Comparison of ENCODE assay signal across 10 cellular contexts in the genomic region with DNA sequence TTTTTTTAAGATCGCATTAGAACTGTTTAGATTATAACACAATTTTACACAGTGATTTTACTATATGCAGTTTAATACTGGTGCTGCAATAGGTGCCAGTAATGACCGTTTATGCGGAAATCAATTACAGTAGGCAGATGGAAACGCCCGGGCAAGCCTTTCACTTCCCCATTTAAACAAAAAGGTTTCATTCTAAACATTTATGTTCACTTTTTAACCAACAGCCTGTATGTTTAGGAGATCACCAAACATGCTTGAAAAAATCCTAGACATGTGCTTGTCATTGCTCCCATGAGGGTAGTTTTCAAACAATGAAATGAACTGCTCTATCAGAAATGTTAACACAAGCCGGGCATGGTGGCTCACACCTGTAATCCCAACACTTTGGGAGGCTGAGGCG. TPM values are rescaled to one million over a fixed set of nuclear protein-coding genes. Genes with fewer than 3 reads are reported as not detected.
DNase-seq lines count a peak whose midpoint lies in the region; ATAC-seq and TF ChIP-seq lines count a peak whose summit lies in the region.
"Had no signal": no experiment of that assay in that cellular context is flagged by ENCODE, and none has a peak within 500 bp of the region (broad histone marks: within the 10 kb centered on the region; RNA-seq: fewer than 3 reads in every experiment).

No MANE protein-coding gene starts in this region.

- H3K4me3 ChIP-seq in endodermal cell (ENCODE audit: low read length): peak overlapping the region; percentile 63
- H3K4me3 ChIP-seq: prostate gland, tibial artery had no signal

- no peak for DNase-seq in activated CD4-positive, alpha-beta T cell treated with anti-CD3 and anti-CD28 coated beads, Interleukin-2, amount 10 ng/mL, durations not matched to agents 7 days and 5 days
- DNase-seq in activated CD4-positive, alpha-beta T cell treated with anti-CD3 and anti-CD28 coated beads for 48 hours: no peak
- DNase-seq in NOMO-1 treated with DMSO at 0.1 percent for 48 hours (lab: John Stamatoyannopoulos, UW; ENCODE audit: unreplicated experiment): peak; percentile 91
- no peak for DNase-seq in endodermal cell
- no peak for DNase-seq in stimulated activated effector memory CD8-positive, alpha-beta T cell treated with anti-CD3 and anti-CD28 coated beads, Interleukin-12 subunit alpha, Interleukin-12 subunit beta, amount 100 ng/mL, for 72 hours (ENCODE audit: low spot score in 2 of 2)
- no peak for DNase-seq in NCI-H774 (lab: John Stamatoyannopoulos, UW)
- no peak for DNase-seq in kidney tubule cell (ENCODE audit: low spot score)
- DNase-seq in SW 1271 (lab: John Stamatoyannopoulos, UW): no peak
- DNase-seq: tibial artery had no signal

- peaks cover 37% of the 10 kb centered on the region for H3K36me3 Mint-ChIP-seq in activated CD4-positive, alpha-beta T cell treated with anti-CD3 and anti-CD28 coated beads, Interleukin-2, amount 10 ng/mL, durations not matched to agents 7 days and 5 days (ENCODE audit: low read depth)
- H3K36me3 Mint-ChIP-seq in endodermal cell (ENCODE audit: low read depth): peaks cover 42% of the 10 kb centered on the region
- peaks cover 67% of the 10 kb centered on the region for H3K36me3 Mint-ChIP-seq in stimulated activated effector memory CD8-positive, alpha-beta T cell treated with anti-CD3 and anti-CD28 coated beads, Interleukin-12 subunit alpha, Interleukin-12 subunit beta, amount 100 ng/mL, for 72 hours

- no peak for ATAC-seq in stimulated activated effector memory CD8-positive, alpha-beta T cell treated with anti-CD3 and anti-CD28 coated beads, Interleukin-12 subunit alpha, Interleukin-12 subunit beta, amount 100 ng/mL, for 72 hours

- POLR2A ChIA-PET in activated CD4-positive, alpha-beta T cell treated with anti-CD3 and anti-CD28 coated beads, Interleukin-2, amount 10 ng/mL, durations not matched to agents 7 days and 5 days (lab: Charles Lee): no interaction called here

- no peaks in the 10 kb centered on the region for H3K9me3 ChIP-seq in endodermal cell (ENCODE audit: control insufficient read depth, low read length)
- H3K9me3 ChIP-seq: prostate gland, tibial artery had no signal

- H3K36me3 ChIP-seq in endodermal cell (ENCODE audit: control insufficient read depth, insufficient read depth, low read length): peaks cover 55% of the 10 kb centered on the region
- H3K36me3 ChIP-seq: prostate gland had no signal

- peak overlapping the region; percentile 55 for H3K4me3 Mint-ChIP-seq in activated CD4-positive, alpha-beta T cell treated with anti-CD3 and anti-CD28 coated beads, Interleukin-2, amount 10 ng/mL, durations not matched to agents 7 days and 5 days
- H3K4me3 Mint-ChIP-seq in endodermal cell: no peak overlapping the region
- H3K4me3 Mint-ChIP-seq in stimulated activated effector memory CD8-positive, alpha-beta T cell treated with anti-CD3 and anti-CD28 coated beads, Interleukin-12 subunit alpha, Interleukin-12 subunit beta, amount 100 ng/mL, for 72 hours: peak overlapping the region; percentile 76

- no peak overlapping the region for H3K9ac ChIP-seq in endodermal cell (ENCODE audit: extremely low read depth, low read length, poor library complexity, severe bottlenecking)

- no peak for TF ChIP-seq CTCF in endodermal cell (conservative IDR thresholded peaks at IDR 0.05)

- peaks cover 52% of the 10 kb centered on the region for H3K4me1 Mint-ChIP-seq in activated CD4-positive, alpha-beta T cell treated with anti-CD3 and anti-CD28 coated beads, Interleukin-2, amount 10 ng/mL, durations not matched to agents 7 days and 5 days
- H3K4me1 Mint-ChIP-seq in endodermal cell: peaks cover 15% of the 10 kb centered on the region
- H3K4me1 Mint-ChIP-seq in stimulated activated effector memory CD8-positive, alpha-beta T cell treated with anti-CD3 and anti-CD28 coated beads, Interleukin-12 subunit alpha, Interleukin-12 subunit beta, amount 100 ng/mL, for 72 hours: peaks cover 27% of the 10 kb centered on the region

- no peak overlapping the region for H3K27ac ChIP-seq in endodermal cell (ENCODE audit: low read depth, low read length)
- H3K27ac ChIP-seq: prostate gland, tibial artery had no signal

- H3K27me3 ChIP-seq in endodermal cell (ENCODE audit: control insufficient read depth, insufficient read depth, low read length, poor library complexity, severe bottlenecking): no peaks in the 10 kb centered on the region
- H3K27me3 ChIP-seq: tibial artery had no signal

- H3K4me1 ChIP-seq in endodermal cell (ENCODE audit: control insufficient read depth, insufficient read depth, low read length): peaks cover 4% of the 10 kb centered on the region

- CTCF ChIA-PET in activated CD4-positive, alpha-beta T cell treated with anti-CD3 and anti-CD28 coated beads, Interleukin-2, amount 10 ng/mL, durations not matched to agents 7 days and 5 days (lab: Charles Lee): no interaction called here

- no peaks in the 10 kb centered on the region for H3K27me3 Mint-ChIP-seq in activated CD4-positive, alpha-beta T cell treated with anti-CD3 and anti-CD28 coated beads, Interleukin-2, amount 10 ng/mL, durations not matched to agents 7 days and 5 days
- peaks cover 4% of the 10 kb centered on the region for H3K27me3 Mint-ChIP-seq in endodermal cell (ENCODE audit: insufficient read depth)

- 93 to 100% methylated on average over 5 to 6 of the region's 7 CpGs for WGBS in endodermal cell (ENCODE audit: insufficient coverage in 1 of 2, insufficient read length in 1 of 2), 2 experiments

- H3K9me3 Mint-ChIP-seq in activated CD4-positive, alpha-beta T cell treated with anti-CD3 and anti-CD28 coated beads, Interleukin-2, amount 10 ng/mL, durations not matched to agents 7 days and 5 days: no peaks in the 10 kb centered on the region
- H3K9me3 Mint-ChIP-seq in endodermal cell: no peaks in the 10 kb centered on the region
- no peaks in the 10 kb centered on the region for H3K9me3 Mint-ChIP-seq in stimulated activated effector memory CD8-positive, alpha-beta T cell treated with anti-CD3 and anti-CD28 coated beads, Interleukin-12 subunit alpha, Interleukin-12 subunit beta, amount 100 ng/mL, for 72 hours

- H3K27ac Mint-ChIP-seq in activated CD4-positive, alpha-beta T cell treated with anti-CD3 and anti-CD28 coated beads, Interleukin-2, amount 10 ng/mL, durations not matched to agents 7 days and 5 days: peak overlapping the region; percentile 84
- no peak overlapping the region for H3K27ac Mint-ChIP-seq in endodermal cell
- H3K27ac Mint-ChIP-seq in stimulated activated effector memory CD8-positive, alpha-beta T cell treated with anti-CD3 and anti-CD28 coated beads, Interleukin-12 subunit alpha, Interleukin-12 subunit beta, amount 100 ng/mL, for 72 hours: no peak overlapping the region

RNA-seq across cellular contexts. Expression of gene BNIP2, which starts 2.7 kb away (rescaled TPM):
- 10 to 100 TPM; 73.3 to 75.2 TPM for total RNA-seq in activated CD4-positive, alpha-beta T cell treated with anti-CD3 and anti-CD28 coated beads, Interleukin-2, amount 10 ng/mL, durations not matched to agents 7 days and 5 days
- total RNA-seq in endodermal cell: 10 to 100 TPM; 52.3 to 52.6 TPM
- 34.7 TPM for polyA plus RNA-seq in endodermal cell (2013, experiment 1 of 2)
- polyA plus RNA-seq in endodermal cell (2013, experiment 2 of 2): 30.8 TPM

RNA-seq across cellular contexts. Expression of gene GTF2A2, which starts 29.1 kb away (rescaled TPM):
- 100 to 1,000 TPM; 110 to 123 TPM for total RNA-seq in activated CD4-positive, alpha-beta T cell treated with anti-CD3 and anti-CD28 coated beads, Interleukin-2, amount 10 ng/mL, durations not matched to agents 7 days and 5 days
- 100 to 1,000 TPM; 168 to 246 TPM for total RNA-seq in endodermal cell
- polyA plus RNA-seq in endodermal cell (2013, experiment 1 of 2): 152 TPM
- 160 TPM for polyA plus RNA-seq in endodermal cell (2013, experiment 2 of 2)
